Comparison of ENCODE assay signal across 19 cellular contexts in the genomic region with DNA sequence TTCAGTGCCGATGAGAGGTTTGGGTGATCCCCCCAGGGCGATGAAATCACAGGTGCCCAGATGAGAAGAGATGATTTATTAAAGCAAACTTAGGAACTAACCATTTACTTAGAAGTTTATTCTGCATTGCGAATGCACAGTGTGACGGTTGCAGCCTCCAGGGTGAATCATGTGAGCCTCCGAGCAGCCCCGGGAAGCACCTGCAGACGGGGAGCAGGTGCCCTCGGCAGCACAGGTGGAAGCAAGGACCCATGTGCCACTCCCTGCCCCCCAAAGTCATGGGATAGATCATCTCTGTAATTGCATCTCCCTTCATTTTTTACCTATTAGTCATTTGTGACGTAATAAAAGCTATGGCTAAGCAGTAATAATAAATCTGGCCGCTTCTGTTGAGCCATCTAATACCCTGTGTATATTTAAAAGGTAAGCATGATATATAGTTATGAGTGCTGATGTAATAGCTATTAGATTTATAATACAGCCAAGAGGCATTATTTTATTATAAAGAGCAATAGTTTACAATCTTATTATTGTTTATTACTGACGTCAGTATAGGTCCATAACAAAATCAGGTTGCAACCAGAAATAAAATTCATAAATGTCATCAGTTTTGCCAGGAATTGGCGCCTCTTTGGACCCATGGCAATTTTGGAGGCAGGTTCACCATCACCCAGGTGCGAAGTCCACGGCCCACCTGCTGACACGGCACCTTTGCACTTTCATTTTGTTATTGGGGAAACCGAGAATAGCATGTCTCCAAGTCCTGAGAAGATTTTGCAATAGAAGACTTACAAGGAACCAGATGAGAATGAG.
DNase-seq lines count a peak whose midpoint lies in the region; ATAC-seq, FAIRE-seq and TF ChIP-seq lines count a peak whose summit lies in the region.
"Had no signal": no experiment of that assay in that cellular context is flagged by ENCODE, and none has a peak within 500 bp of the region (broad histone marks: within the 10 kb centered on the region; RNA-seq: fewer than 3 reads in every experiment).

No MANE protein-coding gene starts in this region.

- TF ChIP-seq CTCF in A549 (IDR thresholded peaks at IDR 0.05) (no peak), OCI-LY3 (IDR thresholded peaks at IDR 0.05; ENCODE audit: low read depth, low read length) (no peak), hepatocyte (IDR thresholded peaks at IDR 0.05; ENCODE audit: poor library complexity) (no peak), WERI-Rb-1 (IDR thresholded peaks at IDR 0.05; ENCODE audit: low read depth, low read length) (no peak)

- H3K4me1 ChIP-seq in A549 = no peaks in the 10 kb centered on the region
- H3K4me1 ChIP-seq in OCI-LY3 (ENCODE audit: low read length) = peaks cover 10% of the 10 kb centered on the region; the same call in 1 of the 2 replicates
- peaks cover 3% of the 10 kb centered on the region for H3K4me1 ChIP-seq in hepatocyte (ENCODE audit: insufficient read depth)
- no peaks in the 10 kb centered on the region for H3K4me1 ChIP-seq in Karpas-422 (ENCODE audit: low read length)
- H3K4me1 ChIP-seq: neural progenitor cell had no signal

- H3K9me3 ChIP-seq in A549 = no peaks in the 10 kb centered on the region
- no peaks in the 10 kb centered on the region for H3K9me3 ChIP-seq in OCI-LY3 (ENCODE audit: insufficient read depth, low read length)
- H3K9me3 ChIP-seq in hepatocyte (ENCODE audit: low read depth) = no peaks in the 10 kb centered on the region
- H3K9me3 ChIP-seq in Karpas-422 (ENCODE audit: low read length) = no peaks in the 10 kb centered on the region
- no peaks in the 10 kb centered on the region for H3K9me3 ChIP-seq in WERI-Rb-1 (ENCODE audit: severe bottlenecking)

- CTCF ChIA-PET in A549 (lab: Yijun Ruan, JAX) = no interaction called here

- H3K9ac ChIP-seq in OCI-LY3 (ENCODE audit: low read length) (no peak overlapping the region), Karpas-422 (ENCODE audit: low read length) (no peak overlapping the region)
- H3K9ac ChIP-seq: neural progenitor cell had no signal

- 40% methylated on average over 16 of the region's 16 CpGs for WGBS in A549 (ENCODE audit: missing lambda C conversion rate)
- WGBS in hepatocyte (ENCODE audit: low lambda C conversion rate, missing lambda C conversion rate) = 82% methylated on average over 16 of the region's 16 CpGs

- no peaks in the 10 kb centered on the region for H3K36me3 ChIP-seq in OCI-LY3 (replicated peaks; ENCODE audit: low read depth, low read length)
- no peaks in the 10 kb centered on the region for H3K36me3 ChIP-seq in hepatocyte (replicated peaks; ENCODE audit: insufficient read depth, low read depth)
- H3K36me3 ChIP-seq in Karpas-422 (ENCODE audit: insufficient read depth, low read length) = no peaks in the 10 kb centered on the region
- no peaks in the 10 kb centered on the region for H3K36me3 ChIP-seq in WERI-Rb-1
- H3K36me3 ChIP-seq: neural progenitor cell had no signal

- ATAC-seq in A549 (no peak), HG03196 (IDR thresholded peaks at IDR 0.05; ENCODE audit: unreplicated experiment) (no peak)
- ATAC-seq: activated CD4-positive, CD25-positive, alpha-beta regulatory T cell treated with anti-CD3 and anti-CD28 coated beads, Interleukin-2, amount 50 U/mL, for 24 hours had no signal

- DNase-seq in A549 (ENCODE audit: low read depth in 1 of 2, low spot score in 1 of 2) (no peak), HS-5 (ENCODE audit: low read depth) (peak; percentile 0), hepatocyte (ENCODE audit: low spot score) (peak; percentile 31), Karpas-422 (no peak), WERI-Rb-1 (no peak)
- DNase-seq in stimulated activated CD4-positive, alpha-beta T cell treated with anti-CD3 and anti-CD28 coated beads, Interleukin-2, amount 100 ng/mL, for 48 hours = no peak
- DNase-seq: activated naive CD4-positive, alpha-beta T cell treated with Interleukin-2 at 50 U/mL for 16 hours; dermis blood vessel endothelial cell; erythroblast; GOT3; mesendoderm; retina; stimulated activated CD4-positive, alpha-beta T cell treated with anti-CD3 and anti-CD28 coated beads, Interleukin-1b, Interleukin-23, amount 100 ng/mL, for 48 hours had no signal

- H3K9me2 ChIP-seq in hepatocyte (replicated peaks; ENCODE audit: insufficient read depth) = no peaks in the 10 kb centered on the region
- H3K9me2 ChIP-seq in Karpas-422 (replicated peaks; ENCODE audit: insufficient read depth, low read length) = no peaks in the 10 kb centered on the region

- H3K27me3 ChIP-seq in OCI-LY3 (ENCODE audit: low read depth, low read length) (peaks cover 2% of the 10 kb centered on the region; the same call in 1 of the 2 replicates), hepatocyte (no peaks in the 10 kb centered on the region), Karpas-422 (ENCODE audit: low read length) (no peaks in the 10 kb centered on the region), WERI-Rb-1 (ENCODE audit: insufficient read depth, low read depth, severe bottlenecking) (no peaks in the 10 kb centered on the region)
- H3K27me3 ChIP-seq: neural progenitor cell had no signal

- H2AFZ ChIP-seq in OCI-LY3 (ENCODE audit: low read depth, low read length) (no peak overlapping the region), hepatocyte (no peak overlapping the region), Karpas-422 (ENCODE audit: low read length) (no peak overlapping the region)
- H2AFZ ChIP-seq: neural progenitor cell had no signal

- TF ChIP-seq EP300 in A549 (IDR thresholded peaks at IDR 0.05) = no peak

- H3K27ac ChIP-seq in A549 (no peak overlapping the region), OCI-LY3 (ENCODE audit: low read length) (no peak overlapping the region), hepatocyte (no peak overlapping the region), Karpas-422 (ENCODE audit: low read length) (no peak overlapping the region), WERI-Rb-1 (no peak overlapping the region)
- H3K27ac ChIP-seq: neural progenitor cell had no signal

- H3K4me2 ChIP-seq in A549 (peak overlapping the region; percentile 42; the same call in 2 of the 3 replicates), OCI-LY3 (ENCODE audit: low read length) (peak overlapping the region; percentile 41), hepatocyte (no peak overlapping the region), Karpas-422 (ENCODE audit: low read depth, low read length, poor library complexity, severe bottlenecking) (no peak overlapping the region)
- H3K4me2 ChIP-seq: neural progenitor cell had no signal

- FAIRE-seq in A549 (lab: Jason Lieb, UNC) = no peak
- FAIRE-seq: D721Med, islet of Langerhans had no signal

- H3K79me2 ChIP-seq in OCI-LY3 (ENCODE audit: low read length) (no peaks in the 10 kb centered on the region), hepatocyte (no peaks in the 10 kb centered on the region), Karpas-422 (ENCODE audit: low read length) (no peaks in the 10 kb centered on the region)

- H3K4me3 ChIP-seq in A549 (no peak overlapping the region), OCI-LY3 (ENCODE audit: low read length) (peak overlapping the region; percentile 13; the same call in 1 of the 2 replicates), hepatocyte (no peak overlapping the region), Karpas-422 (ENCODE audit: low read length) (no peak overlapping the region), WERI-Rb-1 (ENCODE audit: low read depth, low read length) (no peak overlapping the region)
- H3K4me3 ChIP-seq: neural progenitor cell had no signal

- TF ChIP-seq POLR2A in A549 (IDR thresholded peaks at IDR 0.05; ENCODE audit: low read length) = no peak

- no peak for TF ChIP-seq RAD21 in A549 (conservative IDR thresholded peaks at IDR 0.05 in 1 of 2, IDR thresholded peaks at IDR 0.05 in 1 of 2)

- POLR2A ChIA-PET in A549 (lab: Yijun Ruan, JAX) = no interaction called here

- H4K20me1 ChIP-seq in OCI-LY3 (ENCODE audit: insufficient read depth, low read length) (no peaks in the 10 kb centered on the region), hepatocyte (ENCODE audit: insufficient read depth, poor library complexity, severe bottlenecking) (no peaks in the 10 kb centered on the region), Karpas-422 (ENCODE audit: insufficient read depth, low read depth, low read length) (no peaks in the 10 kb centered on the region)

TF ChIP-seq in A549, 52 proteins besides CTCF, POLR2A, EP300 and RAD21:
- TF ChIP-seq FOSL2 (IDR thresholded peaks at IDR 0.05) (no peak), FOSL2 (CRISPR knock-in tag; IDR thresholded peaks at IDR 0.05) (peak; percentile 18; the same call in 1 of the 2 replicates)
- TF ChIP-seq, protein P1, sequence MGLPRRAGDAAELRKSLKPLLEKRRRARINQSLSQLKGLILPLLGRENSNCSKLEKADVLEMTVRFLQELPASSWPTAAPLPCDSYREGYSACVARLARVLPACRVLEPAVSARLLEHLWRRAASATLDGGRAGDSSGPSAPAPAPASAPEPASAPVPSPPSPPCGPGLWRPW (IDR thresholded peaks at IDR 0.05) = no peak

Comparison
In these comparisons a context has a peak if more than half of its experiments do, and no peak if none do; other contexts are left out.
1. DNase-seq: peak in HS-5 (single experiment) and hepatocyte (single experiment); none in A549 (0 of 2), Karpas-422 (single experiment), stimulated activated CD4-positive, alpha-beta T cell treated with anti-CD3 and anti-CD28 coated beads, Interleukin-2, amount 100 ng/mL, for 48 hours (0 of 2) and WERI-Rb-1 (single experiment).
2. H3K4me2 ChIP-seq: peak in A549 (single experiment) and OCI-LY3 (single experiment); none in hepatocyte (single experiment) and Karpas-422 (single experiment).